ENCODE assay signal across 9 cellular contexts in the genomic region with DNA sequence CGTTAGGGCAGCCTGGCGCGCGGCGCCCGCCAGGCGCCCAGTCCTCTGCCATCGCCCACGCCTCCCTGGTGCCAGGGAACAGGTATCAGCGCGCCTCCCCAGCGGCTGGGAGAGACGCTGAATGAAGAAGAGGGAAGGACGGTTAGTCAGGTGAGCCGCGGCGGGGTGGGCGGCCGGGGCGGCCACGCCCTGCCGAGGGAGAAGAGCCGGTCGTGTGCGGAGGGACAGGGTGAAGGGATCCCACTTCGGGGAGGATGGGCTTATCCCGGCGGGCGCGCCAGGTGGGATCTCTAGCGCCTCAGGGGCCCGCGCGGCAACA. TPM values are rescaled to one million over a fixed set of nuclear protein-coding genes. Genes with fewer than 3 reads are reported as not detected.
DNase-seq lines count a peak whose midpoint lies in the region; ATAC-seq and TF ChIP-seq lines count a peak whose summit lies in the region.
"Had no signal": no experiment of that assay in that cellular context is flagged by ENCODE, and none has a peak within 500 bp of the region (broad histone marks: within the 10 kb centered on the region; RNA-seq: fewer than 3 reads in every experiment).

No MANE protein-coding gene starts in this region.

- no peaks in the 10 kb centered on the region for H3K27me3 ChIP-seq in left lung
- H3K27me3 ChIP-seq in thymus (ENCODE audit: control insufficient read depth, insufficient read depth): no peaks in the 10 kb centered on the region

- peak overlapping the region; percentile 89 to 94 for H3K4me3 ChIP-seq in left lung
- peak overlapping the region; percentile 71 for H3K4me3 ChIP-seq in thymus (ENCODE audit: low read length)

- H3K4me1 Mint-ChIP-seq in activated CD4-positive, alpha-beta T cell treated with anti-CD3 and anti-CD28 coated beads, Interleukin-2, amount 10 ng/mL, durations not matched to agents 7 days and 5 days: peaks cover 41% of the 10 kb centered on the region
- peaks cover 35% of the 10 kb centered on the region for H3K4me1 Mint-ChIP-seq in activated naive CD8-positive, alpha-beta T cell (ENCODE audit: low read depth)

- CTCF ChIA-PET in activated CD4-positive, alpha-beta T cell treated with anti-CD3 and anti-CD28 coated beads, Interleukin-2, amount 10 ng/mL, durations not matched to agents 7 days and 5 days (lab: Charles Lee): interaction anchor here (0.6 to 2.8 kb wide), 51 partner anchors 9 to 1222 kb away, joined by 3 to 45 read pairs (median 4); no protein-coding TSS in a partner anchor

- no peaks in the 10 kb centered on the region for H3K36me3 ChIP-seq in left lung
- H3K36me3 ChIP-seq in thymus (ENCODE audit: control insufficient read depth, insufficient read depth): no peaks in the 10 kb centered on the region

- 1% methylated on average over 34 of the region's 34 CpGs for WGBS in thymus

- H3K4me1 ChIP-seq in left lung (peaks cover 7 to 11% of the 10 kb centered on the region in 2 donors), thymus (ENCODE audit: control insufficient read depth, insufficient read depth, low read length) (no peaks in the 10 kb centered on the region)

- intact Hi-C loops in left lung (cut with DNase I): no loop called here

- no peak for TF ChIP-seq CTCF in left lung (IDR thresholded peaks at IDR 0.05)

- H3K27ac ChIP-seq in left lung (peak overlapping the region; percentile 89 to 96), thymus (ENCODE audit: low read depth) (peak overlapping the region; percentile 89)

- H3K9me3 ChIP-seq in left lung (no peaks in the 10 kb centered on the region), thymus (ENCODE audit: control insufficient read depth) (no peaks in the 10 kb centered on the region)

- ATAC-seq in left lung (no peak), GM18502 (IDR thresholded peaks at IDR 0.05; ENCODE audit: poor library complexity, unreplicated experiment) (no peak)

- H3K36me3 Mint-ChIP-seq in activated CD4-positive, alpha-beta T cell treated with anti-CD3 and anti-CD28 coated beads, Interleukin-2, amount 10 ng/mL, durations not matched to agents 7 days and 5 days (ENCODE audit: low read depth): peaks cover 8% of the 10 kb centered on the region
- H3K36me3 Mint-ChIP-seq in activated naive CD8-positive, alpha-beta T cell: no peaks in the 10 kb centered on the region

- no peaks in the 10 kb centered on the region for H3K9me3 Mint-ChIP-seq in activated CD4-positive, alpha-beta T cell treated with anti-CD3 and anti-CD28 coated beads, Interleukin-2, amount 10 ng/mL, durations not matched to agents 7 days and 5 days
- H3K9me3 Mint-ChIP-seq in activated naive CD8-positive, alpha-beta T cell (ENCODE audit: low read depth): no peaks in the 10 kb centered on the region

- no peaks in the 10 kb centered on the region for H3K27me3 Mint-ChIP-seq in activated CD4-positive, alpha-beta T cell treated with anti-CD3 and anti-CD28 coated beads, Interleukin-2, amount 10 ng/mL, durations not matched to agents 7 days and 5 days
- H3K27me3 Mint-ChIP-seq in activated naive CD8-positive, alpha-beta T cell: no peaks in the 10 kb centered on the region

- POLR2A ChIA-PET in activated CD4-positive, alpha-beta T cell treated with anti-CD3 and anti-CD28 coated beads, Interleukin-2, amount 10 ng/mL, durations not matched to agents 7 days and 5 days (lab: Charles Lee): interaction anchor here (1.0 to 1.4 kb wide), 2 partner anchors 12 to 427 kb away, joined by 3 to 5 read pairs; no protein-coding TSS in a partner anchor

- H3K27ac Mint-ChIP-seq in activated CD4-positive, alpha-beta T cell treated with anti-CD3 and anti-CD28 coated beads, Interleukin-2, amount 10 ng/mL, durations not matched to agents 7 days and 5 days: peak overlapping the region; percentile 96
- H3K27ac Mint-ChIP-seq in activated naive CD8-positive, alpha-beta T cell: peak overlapping the region; percentile 89

- DNase-seq in activated CD4-positive, alpha-beta T cell treated with anti-CD3 and anti-CD28 coated beads, Interleukin-2, amount 10 ng/mL, durations not matched to agents 7 days and 5 days: no peak
- no peak for DNase-seq in activated CD4-positive, alpha-beta T cell treated with anti-CD3 and anti-CD28 coated beads, Interleukin-2, amount 50 U/mL, for 1 hour
- no peak for DNase-seq in left lung
- DNase-seq in stimulated activated naive CD4-positive, alpha-beta T cell treated with Interleukin-2 at 50 U/mL for 16 hours (lab: John Stamatoyannopoulos, UW): no peak
- no peak for DNase-seq in DMS114 treated with DMSO at 0.1 percent for 48 hours (lab: John Stamatoyannopoulos, UW; ENCODE audit: unreplicated experiment)
- DNase-seq: DND-41 had no signal

- H3K4me3 Mint-ChIP-seq in activated CD4-positive, alpha-beta T cell treated with anti-CD3 and anti-CD28 coated beads, Interleukin-2, amount 10 ng/mL, durations not matched to agents 7 days and 5 days: peak overlapping the region; percentile 97
- peak overlapping the region; percentile 95 for H3K4me3 Mint-ChIP-seq in activated naive CD8-positive, alpha-beta T cell

RNA-seq across cellular contexts. Expression of a gene that starts 0.6 kb away (rescaled TPM):
- 10 to 100 TPM; 13.9 to 14.9 TPM for total RNA-seq in activated CD4-positive, alpha-beta T cell treated with anti-CD3 and anti-CD28 coated beads, Interleukin-2, amount 10 ng/mL, durations not matched to agents 7 days and 5 days
- 10 to 100 TPM; 18.4 to 27.0 TPM for total RNA-seq in left lung
- polyA plus RNA-seq in thymus: 70.3 TPM
